Comparison of ENCODE assay signal across 8 cellular contexts in the genomic region with DNA sequence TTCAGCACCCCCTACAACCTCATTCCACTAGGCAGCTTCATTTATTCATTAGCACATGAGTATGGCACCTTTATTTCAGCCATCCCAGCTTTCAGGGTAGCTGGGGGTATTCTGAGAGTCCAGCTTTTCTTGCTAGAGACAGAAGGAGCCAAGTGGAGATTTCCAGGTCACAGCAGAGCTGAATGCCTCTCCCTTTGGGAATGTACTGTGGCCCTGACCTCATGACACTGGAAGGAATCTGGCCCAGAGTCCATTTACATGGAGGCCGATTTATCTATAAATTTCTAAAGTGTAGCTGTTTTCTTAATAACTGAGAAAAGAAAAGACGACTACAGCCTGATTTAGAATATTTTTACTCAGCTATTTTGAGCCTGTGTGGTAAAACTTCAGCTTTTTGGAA.
"Had no signal": no experiment of that assay in that cellular context is flagged by ENCODE, and none has a peak within 500 bp of the region (broad histone marks: within the 10 kb centered on the region; RNA-seq: fewer than 3 reads in every experiment).

No MANE protein-coding gene starts in this region.

- ATAC-seq: activated CD4-positive, alpha-beta T cell treated with anti-CD3 and anti-CD28 coated beads for 36 hours had no signal

- DNase-seq: activated CD4-positive, alpha-beta T cell treated with anti-CD3 and anti-CD28 coated beads for 36 hours; activated CD4-positive, alpha-beta T cell treated with anti-CD3 and anti-CD28 coated beads, Interleukin-2, amount 50 U/mL, for 48 hours; activated gamma-delta T cell; left cardiac atrium; naive B cell; SK-N-SH; stimulated activated CD4-positive, alpha-beta T cell treated with anti-CD3 and anti-CD28 coated beads, Interleukin-15, amount 100 ng/mL, for 24 hours; stimulated activated CD4-positive, alpha-beta T cell treated with anti-CD3 and anti-CD28 coated beads, Interleukin-2, amount 100 ng/mL, for 48 hours had no signal
